In genomic region chr19:14255902-14256649, GRCh38 we compare ENCODE assay signal across 7 cellular contexts. TPM values are rescaled to one million over a fixed set of nuclear protein-coding genes. Genes with fewer than 3 reads are reported as not detected.
DNase-seq lines count a peak whose midpoint lies in the region; ATAC-seq lines count a peak whose summit lies in the region.
"Not testable (repeated sequence)": the region's sequence is repeated elsewhere in the genome, so short reads cannot be mapped to it uniquely, and the experiment has no call there.

No MANE protein-coding gene starts in this region.

- peak; percentile 93 for ATAC-seq in activated T-helper 17 cell treated with anti-CD3 and anti-CD28 coated beads, Interleukin-2, amount 50 U/mL, for 72 hours (replicated peaks)
- ATAC-seq in effector memory CD8-positive, alpha-beta T cell (replicated peaks), result not testable (repeated sequence)

- no CpG with 5 or more reads among the region's 7 CpGs for WGBS in trophoblast cell (ENCODE audit: extremely low coverage, insufficient coverage, insufficient read length)

- H4K91ac ChIP-seq in trophoblast cell (ENCODE audit: low read depth, low read length), result not testable (repeated sequence)

- H3K27ac ChIP-seq in trophoblast cell (ENCODE audit: low read depth, low read length), result not testable (repeated sequence)

- not testable (repeated sequence) for H3K4me3 Mint-ChIP-seq in activated T-helper 17 cell treated with anti-CD3 and anti-CD28 coated beads, Interleukin-2, amount 50 U/mL, for 72 hours; effector memory CD8-positive, alpha-beta T cell

- not testable (repeated sequence) for H2BK120ac ChIP-seq in trophoblast cell (ENCODE audit: insufficient read depth, low read length, poor library complexity)

- not testable (repeated sequence) for H3K9ac ChIP-seq in trophoblast cell (ENCODE audit: low read length)

- H3K4me2 ChIP-seq in trophoblast cell (ENCODE audit: low read length), result not testable (repeated sequence)

- not testable (repeated sequence) for H2BK5ac ChIP-seq in trophoblast cell (ENCODE audit: low read depth, low read length, poor library complexity)

- H3K4me3 ChIP-seq in trophoblast cell (ENCODE audit: low read depth, low read length), result not testable (repeated sequence)

- not testable (repeated sequence) for H3K27me3 Mint-ChIP-seq in activated T-helper 17 cell treated with anti-CD3 and anti-CD28 coated beads, Interleukin-2, amount 50 U/mL, for 72 hours; effector memory CD8-positive, alpha-beta T cell

- H3K9me3 Mint-ChIP-seq in activated T-helper 17 cell treated with anti-CD3 and anti-CD28 coated beads, Interleukin-2, amount 50 U/mL, for 72 hours; effector memory CD8-positive, alpha-beta T cell: not testable (repeated sequence)

- DNase-seq in H4 (ENCODE audit: low spot score) (peak; percentile 54), LHCN-M2 (ENCODE audit: low read depth) (peak; percentile 25), SW480 (ENCODE audit: low spot score) (peak; percentile 78), iris pigment epithelial cell (ENCODE audit: low read depth) (peak; percentile 45)
- not testable (repeated sequence) for DNase-seq in effector memory CD8-positive, alpha-beta T cell; trophoblast cell

- peak overlapping the region; percentile 32 for H4K8ac ChIP-seq in trophoblast cell (ENCODE audit: low read depth, low read length)

- H3K36me3 Mint-ChIP-seq in activated T-helper 17 cell treated with anti-CD3 and anti-CD28 coated beads, Interleukin-2, amount 50 U/mL, for 72 hours (ENCODE audit: low read depth); effector memory CD8-positive, alpha-beta T cell (ENCODE audit: insufficient read depth): not testable (repeated sequence)

- not testable (repeated sequence) for H3K4me1 ChIP-seq in trophoblast cell (ENCODE audit: control insufficient read depth in 1 of 2, insufficient read depth in 2 of 2, low read length in 2 of 2)

- not testable (repeated sequence) for H3K36me3 ChIP-seq in trophoblast cell (ENCODE audit: control insufficient read depth in 1 of 2, insufficient read depth in 2 of 2, low read length in 2 of 2)

- H3K79me2 ChIP-seq in trophoblast cell (ENCODE audit: control insufficient read depth, insufficient read depth, low read length, poor library complexity), result not testable (repeated sequence)

- not testable (repeated sequence) for H3K14ac ChIP-seq in trophoblast cell (ENCODE audit: low read length)

- not testable (repeated sequence) for H3K79me1 ChIP-seq in trophoblast cell (ENCODE audit: low read length)

- not testable (repeated sequence) for H2AK5ac ChIP-seq in trophoblast cell (ENCODE audit: low read length)

- peak overlapping the region; percentile 46 for H3K27ac Mint-ChIP-seq in activated T-helper 17 cell treated with anti-CD3 and anti-CD28 coated beads, Interleukin-2, amount 50 U/mL, for 72 hours
- peak overlapping the region; percentile 70 to 88 for H3K27ac Mint-ChIP-seq in effector memory CD8-positive, alpha-beta T cell

- not testable (repeated sequence) for H3K27me3 ChIP-seq in trophoblast cell (ENCODE audit: insufficient read depth, low read length)

- not testable (repeated sequence) for H3K18ac ChIP-seq in trophoblast cell (ENCODE audit: low read length)

- H3K4ac ChIP-seq in trophoblast cell (ENCODE audit: low read depth, low read length), result not testable (repeated sequence)

- not testable (repeated sequence) for H3K23ac ChIP-seq in trophoblast cell (ENCODE audit: low read length)

- H3K4me1 Mint-ChIP-seq in activated T-helper 17 cell treated with anti-CD3 and anti-CD28 coated beads, Interleukin-2, amount 50 U/mL, for 72 hours; effector memory CD8-positive, alpha-beta T cell (ENCODE audit: low read depth in 2 of 2): not testable (repeated sequence)

- not testable (repeated sequence) for H2AFZ ChIP-seq in trophoblast cell (ENCODE audit: insufficient read depth, low read length, poor library complexity)

- H4K12ac ChIP-seq in trophoblast cell (ENCODE audit: low read depth, low read length), result not testable (repeated sequence)

- not testable (repeated sequence) for H2BK12ac ChIP-seq in trophoblast cell (ENCODE audit: low read length)

- not testable (repeated sequence) for H3K9me3 ChIP-seq in trophoblast cell (ENCODE audit: insufficient read depth, low read depth, low read length)

RNA-seq across cellular contexts. Expression of gene ADGRL1, which starts 50.1 kb away (rescaled TPM):
- total RNA-seq in H4 (2014; rRNA removed; shearing (Covaris generic)), result 5.2 and 10.9 TPM in 2 replicates
- total RNA-seq in LHCN-M2 (2014; rRNA removed), result 0.45 and 1.6 TPM in 2 replicates
- 1.00 TPM for polyA plus RNA-seq in LHCN-M2 (2012)
- total RNA-seq in activated T-helper 17 cell treated with anti-CD3 and anti-CD28 coated beads, Interleukin-2, amount 50 U/mL, for 72 hours, result 1 to 10 TPM; 3.9 to 8.4 TPM
- polyA plus RNA-seq in trophoblast cell (2013), result 4.7 and 4.9 TPM in 2 replicates
